1 cellular context compared by ENCODE assay signal in the genomic region with DNA sequence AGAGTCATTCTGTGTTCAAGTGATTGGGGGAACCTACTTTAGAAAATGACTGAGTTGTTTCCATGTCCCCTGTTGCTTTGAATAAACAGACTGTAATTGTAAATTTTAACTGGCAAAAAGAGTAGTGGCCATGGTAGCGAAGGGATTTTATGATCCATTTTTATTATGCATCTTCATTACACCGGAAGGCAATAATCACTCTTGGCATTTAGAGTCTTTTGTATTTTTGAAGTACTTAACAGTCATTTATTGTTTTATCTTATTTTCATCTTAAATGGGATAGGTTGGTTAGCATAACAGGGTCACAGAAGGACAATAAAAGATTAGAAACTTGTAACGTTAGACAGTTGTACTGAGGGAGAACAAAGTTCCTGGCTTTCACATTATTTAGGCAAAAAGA.
TF ChIP-seq lines count a peak whose summit lies in the region.

No MANE protein-coding gene starts in this region.

TF ChIP-seq in HEK293, 187 proteins besides CTCF, POLR2A, EP300 and RAD21 (continued from another document):
- TF ChIP-seq ZNF561 (tag by site-specific recombination; IDR thresholded peaks at IDR 0.05; ENCODE audit: borderline replicate concordance) (0 out of 2 replicates have a peak, but pooled peaks have one; percentile 28), ZNF175 (tag by site-specific recombination; IDR thresholded peaks at IDR 0.05) (no peak), ZNF792 (tag by site-specific recombination; IDR thresholded peaks at IDR 0.05) (no peak), FEZF1 (tag by site-specific recombination; IDR thresholded peaks at IDR 0.05) (peak; percentile 93)
- TF ChIP-seq, protein P1, sequence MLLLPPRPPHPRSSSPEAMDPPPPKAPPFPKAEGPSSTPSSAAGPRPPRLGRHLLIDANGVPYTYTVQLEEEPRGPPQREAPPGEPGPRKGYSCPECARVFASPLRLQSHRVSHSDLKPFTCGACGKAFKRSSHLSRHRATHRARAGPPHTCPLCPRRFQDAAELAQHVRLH (tag by site-specific recombination; IDR thresholded peaks at IDR 0.05), result 0 out of 2 replicates have a peak, but pooled peaks have one; percentile 64
- TF ChIP-seq, protein P2, sequence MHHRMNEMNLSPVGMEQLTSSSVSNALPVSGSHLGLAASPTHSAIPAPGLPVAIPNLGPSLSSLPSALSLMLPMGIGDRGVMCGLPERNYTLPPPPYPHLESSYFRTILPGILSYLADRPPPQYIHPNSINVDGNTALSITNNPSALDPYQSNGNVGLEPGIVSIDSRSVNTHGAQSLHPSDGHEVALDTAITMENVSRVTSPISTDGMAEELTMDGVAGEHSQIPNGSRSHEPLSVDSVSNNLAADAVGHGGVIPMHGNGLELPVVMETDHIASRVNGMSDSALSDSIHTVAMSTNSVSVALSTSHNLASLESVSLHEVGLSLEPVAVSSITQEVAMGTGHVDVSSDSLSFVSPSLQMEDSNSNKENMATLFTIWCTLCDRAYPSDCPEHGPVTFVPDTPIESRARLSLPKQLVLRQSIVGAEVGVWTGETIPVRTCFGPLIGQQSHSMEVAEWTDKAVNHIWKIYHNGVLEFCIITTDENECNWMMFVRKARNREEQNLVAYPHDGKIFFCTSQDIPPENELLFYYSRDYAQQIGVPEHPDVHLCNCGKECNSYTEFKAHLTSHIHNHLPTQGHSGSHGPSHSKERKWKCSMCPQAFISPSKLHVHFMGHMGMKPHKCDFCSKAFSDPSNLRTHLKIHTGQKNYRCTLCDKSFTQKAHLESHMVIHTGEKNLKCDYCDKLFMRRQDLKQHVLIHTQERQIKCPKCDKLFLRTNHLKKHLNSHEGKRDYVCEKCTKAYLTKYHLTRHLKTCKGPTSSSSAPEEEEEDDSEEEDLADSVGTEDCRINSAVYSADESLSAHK (tag by site-specific recombination; IDR thresholded peaks at IDR 0.05), result peak; percentile 48; the same call in 1 of the 2 replicates
